ENCODE assay signal across 8 cellular contexts in genomic region chr3:194520682-194521162, GRCh38. TPM values are rescaled to one million over a fixed set of nuclear protein-coding genes. Genes with fewer than 3 reads are reported as not detected.
A peak's percentile ranks its signal among the peaks of the same experiment; 100 is the strongest.
DNase-seq lines count a peak whose midpoint lies in the region; ATAC-seq and TF ChIP-seq lines count a peak whose summit lies in the region.
"Not testable (repeated sequence)": the region's sequence is repeated elsewhere in the genome, so short reads cannot be mapped to it uniquely, and the experiment has no call there.

No MANE protein-coding gene starts in this region.

- peak overlapping the region; percentile 47 for H3K27ac Mint-ChIP-seq in activated T-helper 1 cell treated with anti-CD3 and anti-CD28 coated beads, Interleukin-12 subunit alpha, Interleukin-12 subunit beta, Interleukin-2, Interleukin-4 antibody, amounts not matched to agents 30 ng/mL and 10 ng/mL and 1 ng/mL, durations not matched to agents 14 hours and 24 hours and 36 hours
- H3K27ac Mint-ChIP-seq in osteocyte (ENCODE audit: unreplicated experiment), result not testable (repeated sequence)

- ATAC-seq in GM21786 (IDR thresholded peaks at IDR 0.05; ENCODE audit: unreplicated experiment), result peak; percentile 75

- H3K27me3 Mint-ChIP-seq in activated T-helper 1 cell treated with anti-CD3 and anti-CD28 coated beads, Interleukin-12 subunit alpha, Interleukin-12 subunit beta, Interleukin-2, Interleukin-4 antibody, amounts not matched to agents 30 ng/mL and 10 ng/mL and 1 ng/mL, durations not matched to agents 14 hours and 24 hours and 36 hours (ENCODE audit: insufficient read depth); osteocyte (ENCODE audit: unreplicated experiment): not testable (repeated sequence)

- H3K36me3 Mint-ChIP-seq in activated T-helper 1 cell treated with anti-CD3 and anti-CD28 coated beads, Interleukin-12 subunit alpha, Interleukin-12 subunit beta, Interleukin-2, Interleukin-4 antibody, amounts not matched to agents 30 ng/mL and 10 ng/mL and 1 ng/mL, durations not matched to agents 14 hours and 24 hours and 36 hours (ENCODE audit: low read depth), result peaks cover 12% of the 10 kb centered on the region
- H3K36me3 Mint-ChIP-seq in osteocyte (ENCODE audit: unreplicated experiment), result not testable (repeated sequence)

- H3K4me3 ChIP-seq in epithelial cell of proximal tubule (ENCODE audit: low read depth, low read length), result peak overlapping the region; percentile 19

- TF ChIP-seq CTCF in epithelial cell of proximal tubule (conservative IDR thresholded peaks at IDR 0.05; ENCODE audit: low read depth, low read length); osteocyte (IDR thresholded peaks at IDR 0.05): not testable (repeated sequence)

- peak; percentile 15 for DNase-seq in ACHN
- peak; percentile 40 for DNase-seq in KBM-7
- peak; percentile 48 to 50 for DNase-seq in activated CD4-positive, alpha-beta T cell treated with anti-CD3 and anti-CD28 coated beads for 4 hours
- DNase-seq in activated T-helper 1 cell treated with anti-CD3 and anti-CD28 coated beads, Interleukin-12 subunit alpha, Interleukin-12 subunit beta, Interleukin-2, Interleukin-4 antibody, amounts not matched to agents 30 ng/mL and 10 ng/mL and 1 ng/mL, durations not matched to agents 14 hours and 24 hours and 36 hours (ENCODE audit: low spot score), result peak; percentile 44
- DNase-seq in epithelial cell of proximal tubule (ENCODE audit: low read depth), result peak; percentile 71
- DNase-seq in osteocyte (ENCODE audit: extremely low spot score, unreplicated experiment), result peak; percentile 27
- DNase-seq in stimulated activated CD4-positive, alpha-beta T cell treated with anti-CD3 and anti-CD28 coated beads, TNF-alpha, amount 100 ng/mL, for 48 hours (ENCODE audit: low read depth in 3 of 3), result peak; percentile 56 to 81 (median 66)

- peaks cover 37% of the 10 kb centered on the region for H3K4me1 Mint-ChIP-seq in activated T-helper 1 cell treated with anti-CD3 and anti-CD28 coated beads, Interleukin-12 subunit alpha, Interleukin-12 subunit beta, Interleukin-2, Interleukin-4 antibody, amounts not matched to agents 30 ng/mL and 10 ng/mL and 1 ng/mL, durations not matched to agents 14 hours and 24 hours and 36 hours (ENCODE audit: low read depth)
- H3K4me1 Mint-ChIP-seq in osteocyte (ENCODE audit: unreplicated experiment), result not testable (repeated sequence)

- in situ Hi-C loops in ACHN (cut with HindIII; ENCODE audit: low pct_ligation_motif_present, low pct_unique_long_range_greater_than_20kb, low sequenced_read_pairs); KBM-7 (cut with MboI; ENCODE audit: low pct_unique_long_range_greater_than_20kb, low sequenced_read_pairs): not testable (repeated sequence)

- intact Hi-C loops in activated T-helper 1 cell treated with anti-CD3 and anti-CD28 coated beads, Interleukin-12 subunit alpha, Interleukin-12 subunit beta, Interleukin-2, Interleukin-4 antibody, amounts not matched to agents 30 ng/mL and 10 ng/mL and 1 ng/mL, durations not matched to agents 14 hours and 24 hours and 36 hours (cut with micrococcal nuclease), result loop anchor here (1.0 to 2.0 kb wide), 5 partner anchors 33 to 550 kb away; partner anchors contain the start of gene ATP13A3

- peak overlapping the region; percentile 45 for H3K4me3 Mint-ChIP-seq in activated T-helper 1 cell treated with anti-CD3 and anti-CD28 coated beads, Interleukin-12 subunit alpha, Interleukin-12 subunit beta, Interleukin-2, Interleukin-4 antibody, amounts not matched to agents 30 ng/mL and 10 ng/mL and 1 ng/mL, durations not matched to agents 14 hours and 24 hours and 36 hours
- H3K4me3 Mint-ChIP-seq in osteocyte (ENCODE audit: unreplicated experiment), result not testable (repeated sequence)

- H3K9me3 Mint-ChIP-seq in activated T-helper 1 cell treated with anti-CD3 and anti-CD28 coated beads, Interleukin-12 subunit alpha, Interleukin-12 subunit beta, Interleukin-2, Interleukin-4 antibody, amounts not matched to agents 30 ng/mL and 10 ng/mL and 1 ng/mL, durations not matched to agents 14 hours and 24 hours and 36 hours, result peaks cover 12% of the 10 kb centered on the region
- not testable (repeated sequence) for H3K9me3 Mint-ChIP-seq in osteocyte (ENCODE audit: unreplicated experiment)

RNA-seq across cellular contexts. Expression of gene ATP13A3, which starts 33.9 kb away (rescaled TPM):
- 198 and 206 TPM in 2 replicates for total RNA-seq in activated T-helper 1 cell treated with anti-CD3 and anti-CD28 coated beads, Interleukin-12 subunit alpha, Interleukin-12 subunit beta, Interleukin-2, Interleukin-4 antibody, amounts not matched to agents 30 ng/mL and 10 ng/mL and 1 ng/mL, durations not matched to agents 14 hours and 24 hours and 36 hours
- total RNA-seq in epithelial cell of proximal tubule, result 88.1 and 102 TPM in 2 replicates
- total RNA-seq in osteocyte, result 59.7 and 63.1 TPM in 2 replicates

Comparison
In these comparisons a context has a peak if more than half of its experiments do, and no peak if none do; other contexts are left out.
1. Peak in every context shown above with its lines: DNase-seq, ATAC-seq and H3K4me3 ChIP-seq.
2. DNase-seq: peak in every context shown above with its lines; median percentile 71 in epithelial cell of proximal tubule; 66 in stimulated activated CD4-positive, alpha-beta T cell treated with anti-CD3 and anti-CD28 coated beads, TNF-alpha, amount 100 ng/mL, for 48 hours; 49 in activated CD4-positive, alpha-beta T cell treated with anti-CD3 and anti-CD28 coated beads for 4 hours; 44 in activated T-helper 1 cell treated with anti-CD3 and anti-CD28 coated beads, Interleukin-12 subunit alpha, Interleukin-12 subunit beta, Interleukin-2, Interleukin-4 antibody, amounts not matched to agents 30 ng/mL and 10 ng/mL and 1 ng/mL, durations not matched to agents 14 hours and 24 hours and 36 hours; 40 in KBM-7; 27 in osteocyte; 15 in ACHN.